ENCODE assay signal across 11 cellular contexts in the genomic region with DNA sequence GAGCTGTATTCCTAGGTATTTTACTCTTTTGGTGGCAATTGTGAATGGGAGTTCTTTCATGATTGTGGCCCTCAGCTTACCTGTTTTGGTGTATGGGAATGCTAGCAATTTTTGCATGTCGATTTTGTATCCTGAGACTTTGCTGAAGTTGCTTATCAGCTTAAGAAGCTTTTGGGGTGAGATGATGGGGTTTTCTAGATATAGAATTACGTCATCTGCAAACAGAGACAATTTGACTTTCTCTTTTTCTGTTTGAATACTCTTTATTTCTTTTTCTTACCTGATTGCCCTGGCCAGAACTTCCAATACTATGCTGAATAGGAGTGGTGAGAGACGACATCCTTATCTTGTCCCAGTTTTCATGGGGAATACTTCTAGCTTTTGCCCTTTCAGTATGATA.
"Had no signal": no experiment of that assay in that cellular context is flagged by ENCODE, and none has a peak within 500 bp of the region (broad histone marks: within the 10 kb centered on the region; RNA-seq: fewer than 3 reads in every experiment).

No MANE protein-coding gene starts in this region.

- ATAC-seq: GM23338, HCT116 had no signal

- H3K4me2 ChIP-seq: GM23338 had no signal

- DNase-seq: GM23248, GOT3, H7, H9, HCEC 1CT, HFFc6 had no signal

- FAIRE-seq: H1, H54 had no signal

- H3K9me3 ChIP-seq: HAP-1 had no signal

- H3K36me3 ChIP-seq: HAP-1 had no signal

- H3K4me1 ChIP-seq: HAP-1 had no signal

- H3K4me3 ChIP-seq: GM23248, GM23338, HAP-1 had no signal

- H3K27ac ChIP-seq: GM23248 had no signal

- H3K9ac ChIP-seq: GM23248 had no signal

- H2AFZ ChIP-seq: GM23248, GM23338 had no signal
